In the genomic region with DNA sequence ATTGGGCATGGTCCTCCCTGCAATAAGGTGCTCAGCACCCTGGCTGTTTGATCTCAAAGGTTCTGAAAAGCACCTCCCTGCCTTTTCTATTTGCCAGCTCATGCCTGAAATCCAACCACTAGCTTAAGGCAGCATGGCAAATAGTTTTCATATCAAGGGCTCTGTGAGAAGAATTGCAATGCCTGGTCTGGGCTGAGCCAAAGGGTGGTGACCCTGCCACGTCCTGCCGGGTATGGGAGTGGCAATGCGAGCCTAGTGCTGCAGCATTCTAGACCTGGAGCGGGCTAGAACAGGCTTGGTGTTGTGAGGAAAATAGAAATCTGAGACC, we compare ENCODE assay signal across 1 cellular context.
TF ChIP-seq lines count a peak whose summit lies in the region.

No MANE protein-coding gene starts in this region.

TF ChIP-seq in endothelial cell of umbilical vein, 7 proteins besides CTCF, POLR2A, EP300 and RAD21:
- TF ChIP-seq JUN (IDR thresholded peaks at IDR 0.05; ENCODE audit: borderline replicate concordance, insufficient read depth, insufficient read length, low read depth) (no peak), GATA2 (IDR thresholded peaks at IDR 0.05; ENCODE audit: insufficient read depth, insufficient read length, low read depth, low read length) (no peak), POLR2AphosphoS5 (IDR thresholded peaks at IDR 0.05; ENCODE audit: insufficient read depth, low read depth, low read length) (no peak), FOS (IDR thresholded peaks at IDR 0.05; ENCODE audit: borderline replicate concordance, insufficient read depth, low read length) (no peak), MYC (IDR thresholded peaks at IDR 0.05; ENCODE audit: low read depth, low read length) (no peak), EZH2 (IDR thresholded peaks at IDR 0.05; ENCODE audit: borderline replicate concordance, low read depth, low read length, severe bottlenecking) (no peak)
- TF ChIP-seq, protein P1, sequence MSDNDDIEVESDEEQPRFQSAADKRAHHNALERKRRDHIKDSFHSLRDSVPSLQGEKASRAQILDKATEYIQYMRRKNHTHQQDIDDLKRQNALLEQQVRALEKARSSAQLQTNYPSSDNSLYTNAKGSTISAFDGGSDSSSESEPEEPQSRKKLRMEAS (IDR thresholded peaks at IDR 0.05; ENCODE audit: insufficient read depth, insufficient read length) = no peak
